10 cellular contexts compared by ENCODE assay signal in the genomic region with DNA sequence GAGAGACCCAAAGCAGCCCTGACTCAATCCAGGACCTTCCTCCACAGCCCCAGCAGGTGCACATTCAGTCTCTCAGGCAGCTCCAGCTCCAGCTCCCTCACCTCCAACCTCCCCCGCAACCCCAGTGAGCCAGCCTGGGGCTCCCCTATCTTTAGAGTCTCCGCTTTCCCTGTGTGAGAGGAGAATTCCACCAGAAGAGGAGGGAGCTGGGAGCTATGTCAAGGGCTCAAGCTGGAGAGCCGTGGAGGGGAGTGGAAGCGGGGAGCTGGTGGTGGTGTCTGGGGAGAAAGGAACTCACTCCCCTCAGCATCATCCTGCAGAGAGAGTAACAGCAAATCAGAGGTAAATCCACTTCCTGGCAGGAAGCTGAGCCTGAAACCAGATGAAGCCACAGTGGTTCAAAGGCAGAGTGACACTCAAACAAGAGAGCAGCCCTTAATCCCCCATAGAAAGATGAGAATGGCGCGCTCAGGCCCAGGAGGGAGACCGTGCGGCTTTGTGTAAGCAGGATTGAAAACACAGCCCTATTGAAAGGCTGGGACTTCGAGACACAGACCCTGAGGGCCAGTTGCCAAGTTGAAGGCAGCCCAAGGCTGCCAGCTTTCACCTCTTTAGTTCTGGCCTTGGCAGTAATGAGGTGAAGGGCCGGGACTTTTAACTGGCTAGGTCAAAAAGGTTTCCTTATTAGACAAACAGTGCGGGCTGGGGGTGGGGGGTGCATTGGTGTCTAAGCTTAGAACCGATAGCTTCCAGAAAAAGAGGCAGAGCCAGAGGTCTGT. TPM values are rescaled to one million over a fixed set of nuclear protein-coding genes. Genes with fewer than 3 reads are reported as not detected.
DNase-seq lines count a peak whose midpoint lies in the region; ATAC-seq and TF ChIP-seq lines count a peak whose summit lies in the region.
"Had no signal": no experiment of that assay in that cellular context is flagged by ENCODE, and none has a peak within 500 bp of the region (broad histone marks: within the 10 kb centered on the region; RNA-seq: fewer than 3 reads in every experiment).

No MANE protein-coding gene starts in this region.

- H3K27me3 Mint-ChIP-seq in CD8-positive, alpha-beta memory T cell = peaks cover 0 to 1% of the 10 kb centered on the region in 2 donors
- no peaks in the 10 kb centered on the region for H3K27me3 Mint-ChIP-seq in activated CD4-positive, alpha-beta memory T cell treated with anti-CD3 and anti-CD28 coated beads for 36 hours
- no peaks in the 10 kb centered on the region for H3K27me3 Mint-ChIP-seq in endothelial cell (ENCODE audit: unreplicated experiment)

- H3K27me3 ChIP-seq in CD8-positive, alpha-beta memory T cell (ENCODE audit: insufficient read depth, low read length, poor library complexity, severe bottlenecking) = no peaks in the 10 kb centered on the region
- H3K27me3 ChIP-seq in KMS-11 (ENCODE audit: insufficient read depth, low read depth) (no peaks in the 10 kb centered on the region), BE2C (no peaks in the 10 kb centered on the region)
- H3K27me3 ChIP-seq: body of pancreas had no signal

- no peaks in the 10 kb centered on the region for H3K36me3 Mint-ChIP-seq in CD8-positive, alpha-beta memory T cell
- H3K36me3 Mint-ChIP-seq in activated CD4-positive, alpha-beta memory T cell treated with anti-CD3 and anti-CD28 coated beads for 36 hours = no peaks in the 10 kb centered on the region
- H3K36me3 Mint-ChIP-seq in endothelial cell (ENCODE audit: low read depth, unreplicated experiment) = no peaks in the 10 kb centered on the region

- no peaks in the 10 kb centered on the region for H3K9me3 Mint-ChIP-seq in CD8-positive, alpha-beta memory T cell
- no peaks in the 10 kb centered on the region for H3K9me3 Mint-ChIP-seq in activated CD4-positive, alpha-beta memory T cell treated with anti-CD3 and anti-CD28 coated beads for 36 hours
- no peaks in the 10 kb centered on the region for H3K9me3 Mint-ChIP-seq in endothelial cell (ENCODE audit: unreplicated experiment)

- H3K4me3 Mint-ChIP-seq in CD8-positive, alpha-beta memory T cell = peak overlapping the region in 4 of 7 donors; percentile 1 to 56 (median 50)
- peak overlapping the region; percentile 25 for H3K4me3 Mint-ChIP-seq in activated CD4-positive, alpha-beta memory T cell treated with anti-CD3 and anti-CD28 coated beads for 36 hours
- H3K4me3 Mint-ChIP-seq in endothelial cell (ENCODE audit: unreplicated experiment) = no peak overlapping the region

- no peaks in the 10 kb centered on the region for H3K36me3 ChIP-seq in CD8-positive, alpha-beta memory T cell (ENCODE audit: insufficient read depth, low read length)
- H3K36me3 ChIP-seq in KMS-11 (ENCODE audit: insufficient read depth) (no peaks in the 10 kb centered on the region), BE2C (no peaks in the 10 kb centered on the region)

- no peak overlapping the region for H3K9ac ChIP-seq in KMS-11

- no peak overlapping the region for H3K4me3 ChIP-seq in CD8-positive, alpha-beta memory T cell (ENCODE audit: low read length)
- H3K4me3 ChIP-seq in KMS-11 (IDR thresholded peaks at IDR 0.05; ENCODE audit: insufficient read depth, low read depth, low read length) (no peak overlapping the region), BE2C (ENCODE audit: low read depth, low read length) (no peak overlapping the region)
- H3K4me3 ChIP-seq: body of pancreas had no signal

- no peak overlapping the region for H3K27ac ChIP-seq in CD8-positive, alpha-beta memory T cell (ENCODE audit: low read depth, low read length)
- H3K27ac ChIP-seq in KMS-11 = no peak overlapping the region
- H3K27ac ChIP-seq: body of pancreas had no signal

- no peak for ATAC-seq in GM18909 (IDR thresholded peaks at IDR 0.05; ENCODE audit: poor library complexity, unreplicated experiment)
- ATAC-seq: body of pancreas had no signal

- intact Hi-C loops in activated CD4-positive, alpha-beta memory T cell treated with anti-CD3 and anti-CD28 coated beads for 36 hours (cut with micrococcal nuclease) = loop anchor here (1.0 kb wide), 1 partner anchor 22 kb away; a partner anchor contains a TSS

- TF ChIP-seq CTCF in KMS-11 (conservative IDR thresholded peaks at IDR 0.05; ENCODE audit: low read depth, low read length) (no peak), endothelial cell (IDR thresholded peaks at IDR 0.05; ENCODE audit: unreplicated experiment) (no peak), BE2C (IDR thresholded peaks at IDR 0.05; ENCODE audit: low read depth, low read length) (no peak)

- no peaks in the 10 kb centered on the region for H4K20me1 ChIP-seq in KMS-11 (ENCODE audit: insufficient read depth)

- POLR2A ChIA-PET in CD8-positive, alpha-beta memory T cell (lab: Charles Lee) = no interaction called here
- POLR2A ChIA-PET in activated CD4-positive, alpha-beta memory T cell treated with anti-CD3 and anti-CD28 coated beads for 36 hours (lab: Charles Lee) = interaction anchor here (0.8 kb wide), 1 partner anchor 22 kb away, joined by 4 read pairs; no protein-coding TSS in a partner anchor

- H3K79me2 ChIP-seq in KMS-11 (ENCODE audit: insufficient read depth, low read depth) = no peaks in the 10 kb centered on the region

- CTCF ChIA-PET in CD8-positive, alpha-beta memory T cell (lab: Charles Lee) = no interaction called here
- CTCF ChIA-PET in activated CD4-positive, alpha-beta memory T cell treated with anti-CD3 and anti-CD28 coated beads for 36 hours (lab: Charles Lee) = interaction anchor here (0.7 to 1.1 kb wide), 2 partner anchors 110 to 141 kb away, joined by 4 read pairs; no protein-coding TSS in a partner anchor

- DNase-seq in CD8-positive, alpha-beta memory T cell = peak in 2 of 5 donors; percentile 9 to 61
- peak; percentile 58 for DNase-seq in activated CD4-positive, alpha-beta memory T cell treated with anti-CD3 and anti-CD28 coated beads for 36 hours
- DNase-seq in endothelial cell (ENCODE audit: low spot score) (no peak), NCI-H128 (lab: John Stamatoyannopoulos, UW; ENCODE audit: unreplicated experiment) (no peak), BE2C (no peak), middle frontal gyrus (ENCODE audit: extremely low spot score, low spot score) (no peak)
- DNase-seq: NCI-H1694 treated with DMSO at 0.1 percent for 48 hours had no signal

- H3K9me3 ChIP-seq in CD8-positive, alpha-beta memory T cell (ENCODE audit: low read length) = no peaks in the 10 kb centered on the region
- H3K9me3 ChIP-seq in BE2C = no peaks in the 10 kb centered on the region
- H3K9me3 ChIP-seq: body of pancreas had no signal

- H3K4me1 ChIP-seq in CD8-positive, alpha-beta memory T cell (ENCODE audit: insufficient read depth, low read length) = peaks cover 17% of the 10 kb centered on the region
- H3K4me1 ChIP-seq in KMS-11 (ENCODE audit: low read depth, poor library complexity, severe bottlenecking) (peaks cover 9% of the 10 kb centered on the region), BE2C (peaks cover 44% of the 10 kb centered on the region)

- peak overlapping the region in 6 of 8 donors; percentile 48 to 93 (median 60) for H3K27ac Mint-ChIP-seq in CD8-positive, alpha-beta memory T cell
- peak overlapping the region; percentile 58 for H3K27ac Mint-ChIP-seq in activated CD4-positive, alpha-beta memory T cell treated with anti-CD3 and anti-CD28 coated beads for 36 hours
- H3K27ac Mint-ChIP-seq in endothelial cell (ENCODE audit: unreplicated experiment) = peak overlapping the region; percentile 31

- H2AFZ ChIP-seq in KMS-11 (ENCODE audit: low read depth) = 0 out of 2 replicates have a peak overlapping the region, but pooled peaks have one; percentile 19

- H3K4me1 Mint-ChIP-seq in CD8-positive, alpha-beta memory T cell = peaks cover 13 to 20% (median 13%) of the 10 kb centered on the region in 3 donors
- H3K4me1 Mint-ChIP-seq in activated CD4-positive, alpha-beta memory T cell treated with anti-CD3 and anti-CD28 coated beads for 36 hours (ENCODE audit: low read depth) = peaks cover 20% of the 10 kb centered on the region
- H3K4me1 Mint-ChIP-seq in endothelial cell (ENCODE audit: unreplicated experiment) = peaks cover 15% of the 10 kb centered on the region

- 0 out of 2 replicates have a peak overlapping the region, but pooled peaks have one; percentile 8 for H3K4me2 ChIP-seq in KMS-11

RNA-seq across cellular contexts. Expression of a gene that starts 21.4 kb away (rescaled TPM):
- total RNA-seq in CD8-positive, alpha-beta memory T cell = 1 to 10 TPM; 1.7 to 2.0 TPM
- not detected for polyA plus RNA-seq in CD8-positive, alpha-beta memory T cell
- 1 to 10 TPM; 2.5 to 2.7 TPM for total RNA-seq in activated CD4-positive, alpha-beta memory T cell treated with anti-CD3 and anti-CD28 coated beads for 36 hours
- 25.2 TPM for total RNA-seq in endothelial cell (ENCODE audit: unreplicated experiment)
- polyA plus RNA-seq in BE2C (2012; ENCODE audit: insufficient read depth, insufficient read length, low read depth) = 58.6 TPM
